In the genomic region with DNA sequence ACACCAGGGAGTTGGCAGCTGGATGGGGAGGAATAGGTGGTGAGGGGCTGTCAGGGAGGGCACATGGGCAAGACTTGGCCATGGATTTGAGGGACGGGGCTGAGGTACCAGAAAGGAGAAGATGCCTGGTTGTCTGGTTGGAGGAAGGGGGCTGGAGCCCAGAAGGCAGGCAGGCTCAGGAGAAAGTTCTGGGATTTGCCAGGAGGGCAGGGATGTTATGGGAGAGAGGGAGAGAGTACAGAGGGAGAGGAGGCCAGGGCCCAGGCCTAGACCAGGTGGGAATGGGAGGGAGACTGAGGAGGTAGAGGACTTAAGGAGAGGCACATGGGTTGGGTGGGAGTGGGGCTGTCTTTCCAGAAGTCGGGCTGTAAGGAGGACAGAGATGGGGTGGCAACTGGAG, we compare ENCODE assay signal across 31 cellular contexts. TPM values are rescaled to one million over a fixed set of nuclear protein-coding genes. Genes with fewer than 3 reads are reported as not detected.
"Had no signal": no experiment of that assay in that cellular context is flagged by ENCODE, and none has a peak within 500 bp of the region (broad histone marks: within the 10 kb centered on the region; RNA-seq: fewer than 3 reads in every experiment).

No MANE protein-coding gene starts in this region.

- H3K36me3 Mint-ChIP-seq: activated naive CD4-positive, alpha-beta T cell treated with anti-CD3 and anti-CD28 coated beads, Interleukin-2, amount 50 U/mL, for 24 hours had no signal

- H3K9me3 ChIP-seq: body of pancreas, SJSA1 had no signal

- H3K4me3 Mint-ChIP-seq: activated CD8-positive, alpha-beta T cell treated with anti-CD3 and anti-CD28 coated beads for 36 hours; activated naive CD4-positive, alpha-beta T cell treated with anti-CD3 and anti-CD28 coated beads, Interleukin-2, amount 50 U/mL, for 24 hours had no signal

- H3K36me3 ChIP-seq: SJSA1 had no signal

- H3K27me3 ChIP-seq: body of pancreas, SJSA1 had no signal

- H3K27me3 Mint-ChIP-seq: activated CD8-positive, alpha-beta T cell treated with anti-CD3 and anti-CD28 coated beads for 36 hours; activated naive CD4-positive, alpha-beta T cell treated with anti-CD3 and anti-CD28 coated beads, Interleukin-2, amount 50 U/mL, for 24 hours had no signal

- ATAC-seq: activated CD4-positive, CD25-positive, alpha-beta regulatory T cell treated with anti-CD3 and anti-CD28 coated beads, Interleukin-2, amount 50 U/mL, for 24 hours; activated CD8-positive, alpha-beta T cell treated with anti-CD3 and anti-CD28 coated beads for 36 hours; body of pancreas; K562; Panc1; SK-N-SH treated with all-trans-retinoic acid at 6 μM for 48 hours had no signal

- DNase-seq: activated CD4-positive, alpha-beta T cell treated with anti-CD3 and anti-CD28 coated beads for 4 hours; activated CD8-positive, alpha-beta memory T cell treated with anti-CD3 and anti-CD28 coated beads, Interleukin-2, amount 50 U/mL, for 48 hours; activated CD8-positive, alpha-beta T cell treated with anti-CD3 and anti-CD28 coated beads for 36 hours; activated effector memory CD4-positive, alpha-beta T cell treated with Interleukin-2 at 50 U/mL for 16 hours; activated naive CD4-positive, alpha-beta T cell; activated T-cell treated with anti-CD3 and anti-CD28 coated beads, Interleukin-2, amount 50 U/mL, for 1 hour; body of pancreas; central memory CD4-positive, alpha-beta T cell; Karpas-422; MM.1S; NCI-H1048; NCI-H2029; NCI-H2107; NCI-H2171 treated with DMSO at 0.1 percent for 48 hours; NCI-H345; NCI-H510A; NCI-H526 treated with DMSO at 0.1 percent for 48 hours; NK-92 treated with Interleukin-12 subunit alpha and Interleukin-12 subunit beta, amount 100 ng/mL, for 24 hours; OCI-M1; RPMI8226; SHP77; SW 1271 had no signal

- H3K27ac ChIP-seq: body of pancreas, SJSA1 had no signal

- H3K4me1 ChIP-seq: body of pancreas had no signal

- H3K4me3 ChIP-seq: body of pancreas, K562, SJSA1 had no signal

- H3K9me3 Mint-ChIP-seq: activated CD8-positive, alpha-beta T cell treated with anti-CD3 and anti-CD28 coated beads for 36 hours; activated naive CD4-positive, alpha-beta T cell treated with anti-CD3 and anti-CD28 coated beads, Interleukin-2, amount 50 U/mL, for 24 hours had no signal

- H3K27ac Mint-ChIP-seq: activated CD8-positive, alpha-beta T cell treated with anti-CD3 and anti-CD28 coated beads for 36 hours; activated naive CD4-positive, alpha-beta T cell treated with anti-CD3 and anti-CD28 coated beads, Interleukin-2, amount 50 U/mL, for 24 hours had no signal

RNA-seq across cellular contexts. Expression of a gene that starts 4.3 kb away (rescaled TPM):
- total RNA-seq: activated CD8-positive, alpha-beta T cell treated with anti-CD3 and anti-CD28 coated beads for 36 hours; body of pancreas; bronchial epithelial cell; K562; SJSA1; T-helper 1 cell treated with Interleukin-12 subunit alpha and Interleukin-12 subunit beta and Interleukin-4 antibody, amounts not matched to agents 30 ng/mL and 1 ng/mL, for 36 hours had no signal
- polyA plus RNA-seq: aorta, K562 had no signal
